Comparison of ENCODE assay signal across 8 cellular contexts in genomic region chr2:134718095-134718955, GRCh38. TPM values are rescaled to one million over a fixed set of nuclear protein-coding genes. Genes with fewer than 3 reads are reported as not detected.
DNase-seq lines count a peak whose midpoint lies in the region; ATAC-seq lines count a peak whose summit lies in the region.

No MANE protein-coding gene starts in this region.

- peaks cover 82% of the 10 kb centered on the region for H3K27me3 Mint-ChIP-seq in activated naive CD8-positive, alpha-beta T cell treated with anti-CD3 and anti-CD28 coated beads for 36 hours

- no peak overlapping the region for H3K27ac Mint-ChIP-seq in activated naive CD8-positive, alpha-beta T cell treated with anti-CD3 and anti-CD28 coated beads for 36 hours

- peak; percentile 54 for ATAC-seq in HG03135 (IDR thresholded peaks at IDR 0.05; ENCODE audit: unreplicated experiment)

- peak; percentile 12 for DNase-seq in activated CD4-positive, alpha-beta T cell treated with anti-CD3 and anti-CD28 coated beads for 48 hours
- no peak for DNase-seq in activated CD4-positive, alpha-beta T cell treated with anti-CD3 and anti-CD28 coated beads for 1 hour
- no peak for DNase-seq in activated naive CD8-positive, alpha-beta T cell treated with anti-CD3 and anti-CD28 coated beads for 36 hours
- DNase-seq in HuH-7 (ENCODE audit: low spot score), result no peak
- DNase-seq in NCI-H526 treated with DMSO at 0.1 percent for 48 hours (lab: John Stamatoyannopoulos, UW), result no peak

- H3K27me3 ChIP-seq in iPS-15b (ENCODE audit: control insufficient read depth, insufficient read depth, low read length) (peaks cover 58% of the 10 kb centered on the region), skeletal muscle tissue (ENCODE audit: control insufficient read depth in 3 of 3, insufficient read depth in 3 of 3, low read length in 3 of 3) (peaks cover 40 to 49% (median 46%) of the 10 kb centered on the region in 3 donors)

- no peaks in the 10 kb centered on the region for H3K9me3 ChIP-seq in iPS-15b (ENCODE audit: control insufficient read depth, insufficient read depth, low read length)
- H3K9me3 ChIP-seq in skeletal muscle tissue (ENCODE audit: control insufficient read depth in 3 of 3, low read length in 3 of 3), result no peaks in the 10 kb centered on the region

- H3K4me1 ChIP-seq in iPS-15b (ENCODE audit: control insufficient read depth, insufficient read depth, low read length), result peaks cover 9% of the 10 kb centered on the region
- peaks cover 6 to 11% (median 8%) of the 10 kb centered on the region in 3 donors for H3K4me1 ChIP-seq in skeletal muscle tissue (ENCODE audit: control insufficient read depth in 3 of 3, insufficient read depth in 3 of 3, low read length in 3 of 3)

- no peak overlapping the region for H3K9ac ChIP-seq in iPS-15b (ENCODE audit: low read depth, low read length)
- no peak overlapping the region for H3K9ac ChIP-seq in skeletal muscle tissue (ENCODE audit: low read depth in 1 of 3, low read length in 3 of 3)

- peak overlapping the region; percentile 86 for H3K4me3 ChIP-seq in iPS-15b (ENCODE audit: low read depth, low read length)
- peak overlapping the region; percentile 17 to 60 (median 46) for H3K4me3 ChIP-seq in skeletal muscle tissue (ENCODE audit: low read length in 3 of 3)

- no peaks in the 10 kb centered on the region for H3K36me3 ChIP-seq in iPS-15b (ENCODE audit: control insufficient read depth, insufficient read depth, low read length)
- no peaks in the 10 kb centered on the region for H3K36me3 ChIP-seq in skeletal muscle tissue (ENCODE audit: control insufficient read depth in 3 of 3, insufficient read depth in 3 of 3, low read length in 3 of 3)

- H3K36me3 Mint-ChIP-seq in activated naive CD8-positive, alpha-beta T cell treated with anti-CD3 and anti-CD28 coated beads for 36 hours, result no peaks in the 10 kb centered on the region

- H3K4me1 Mint-ChIP-seq in activated naive CD8-positive, alpha-beta T cell treated with anti-CD3 and anti-CD28 coated beads for 36 hours, result peaks cover 19% of the 10 kb centered on the region

- H3K4me3 Mint-ChIP-seq in activated naive CD8-positive, alpha-beta T cell treated with anti-CD3 and anti-CD28 coated beads for 36 hours, result peak overlapping the region; percentile 38

- H3K9me3 Mint-ChIP-seq in activated naive CD8-positive, alpha-beta T cell treated with anti-CD3 and anti-CD28 coated beads for 36 hours, result no peaks in the 10 kb centered on the region

- no peak overlapping the region for H3K27ac ChIP-seq in skeletal muscle tissue (ENCODE audit: low read depth, low read length)

RNA-seq across cellular contexts. Expression of gene TMEM163, which starts 0.5 kb away (rescaled TPM):
- not detected for total RNA-seq in activated naive CD8-positive, alpha-beta T cell treated with anti-CD3 and anti-CD28 coated beads for 36 hours
- total RNA-seq in skeletal muscle tissue, result 1.0 TPM
